Comparison of ENCODE assay signal across 7 cellular contexts in the genomic region with DNA sequence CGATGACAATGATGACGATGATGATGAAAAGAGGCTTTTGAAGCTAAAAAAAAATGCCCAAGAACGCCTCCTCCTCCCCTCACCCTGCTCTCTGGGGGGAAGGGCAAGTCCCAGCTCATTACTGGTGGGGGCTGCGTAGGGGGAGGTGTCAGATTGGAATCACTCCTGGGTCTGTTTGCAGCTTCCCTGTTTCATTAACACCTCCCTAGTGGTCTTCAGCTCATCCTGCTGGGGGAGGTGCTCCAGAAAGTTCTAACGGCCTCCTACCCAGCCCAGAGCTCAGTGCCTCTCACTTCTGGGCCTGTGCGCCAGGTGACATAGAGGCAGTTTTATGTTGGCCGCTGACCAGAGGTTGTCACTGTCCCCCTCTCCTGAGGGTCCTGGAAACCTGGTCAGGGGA.
"Had no signal": no experiment of that assay in that cellular context is flagged by ENCODE, and none has a peak within 500 bp of the region (broad histone marks: within the 10 kb centered on the region; RNA-seq: fewer than 3 reads in every experiment).

No MANE protein-coding gene starts in this region.

- H3K9me3 ChIP-seq: HAP-1 had no signal

- H3K9ac ChIP-seq: GM23248 had no signal

- H3K27ac ChIP-seq: GM23248 had no signal

- H3K4me3 ChIP-seq: GM23248, HAP-1, K562 had no signal

- ATAC-seq: HCT116, K562 had no signal

- DNase-seq: GM23248, H7, IMR-90, KG1 had no signal

- H3K4me1 ChIP-seq: HAP-1 had no signal
